Comparison of ENCODE assay signal across 23 cellular contexts in genomic region chrX:56920338-56920997, GRCh38.
"Had no signal": no experiment of that assay in that cellular context is flagged by ENCODE, and none has a peak within 500 bp of the region (broad histone marks: within the 10 kb centered on the region; RNA-seq: fewer than 3 reads in every experiment).

No MANE protein-coding gene starts in this region.

- H3K4me1 Mint-ChIP-seq: IgD-negative memory B cell had no signal

- H3K9me3 Mint-ChIP-seq: IgD-negative memory B cell had no signal

- H3K4me3 Mint-ChIP-seq: IgD-negative memory B cell had no signal

- FAIRE-seq: K562 had no signal

- H3K4me2 ChIP-seq: KMS-11 had no signal

- H3K9ac ChIP-seq: KMS-11 had no signal

- ATAC-seq: K562, Panc1, PC-3, SK-N-SH treated with all-trans-retinoic acid at 6 μM for 48 hours had no signal

- H3K27ac ChIP-seq: KMS-11, RWPE1 had no signal

- DNase-seq: Kasumi-1, MV-4-11, NCI-H1048, NCI-H1105, NCI-H1417, NCI-H1436 treated with DMSO at 0.1 percent for 48 hours, NCI-H1694, NCI-H187 treated with DMSO at 0.1 percent for 48 hours, NCI-H2029 treated with DMSO at 0.1 percent for 48 hours, NCI-H2171 treated with DMSO at 0.1 percent for 48 hours, NCI-H345, NCI-H446 treated with DMSO at 0.1 percent for 48 hours, NCI-H510A treated with DMSO at 0.1 percent for 48 hours, NCI-H69, NCI-H774, PC-3, SHP77 had no signal

- H3K4me3 ChIP-seq: K562 had no signal
